ENCODE assay signal across 25 cellular contexts in the genomic region with DNA sequence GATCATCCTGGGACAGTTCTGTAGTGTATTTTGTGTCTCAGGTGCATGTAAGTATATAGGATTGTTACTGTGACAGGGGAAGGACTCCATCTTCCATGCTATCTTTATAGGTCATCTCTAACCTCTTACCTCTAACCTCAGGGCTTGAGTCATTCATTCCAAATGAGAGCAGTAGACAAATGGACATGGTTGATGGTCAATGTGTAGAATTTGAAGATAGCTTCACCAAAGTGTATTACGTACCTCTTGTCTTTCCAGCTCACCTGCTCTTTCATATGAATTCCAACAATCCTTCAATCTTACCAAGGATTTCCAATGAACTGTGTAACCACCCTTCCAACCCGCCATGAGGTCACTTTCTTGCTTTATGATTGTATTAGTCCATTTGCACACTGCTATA.
"Had no signal": no experiment of that assay in that cellular context is flagged by ENCODE, and none has a peak within 500 bp of the region (broad histone marks: within the 10 kb centered on the region; RNA-seq: fewer than 3 reads in every experiment).

No MANE protein-coding gene starts in this region.

- H3K27me3 Mint-ChIP-seq: dendritic cell treated with granulocyte-macrophage colony-stimulating factor and Interleukin-4, amounts not matched to agents 40 ng/mL and 50 ng/mL, for 4 days had no signal

- H3K36me3 ChIP-seq: colonic mucosa, esophagus muscularis mucosa, esophagus squamous epithelium, gastrocnemius medialis, gastroesophageal sphincter, heart left ventricle, heart right ventricle had no signal

- H3K4me3 ChIP-seq: colonic mucosa, coronary artery, dorsolateral prefrontal cortex, esophagus muscularis mucosa, esophagus squamous epithelium, gastrocnemius medialis, gastroesophageal sphincter, heart left ventricle, heart right ventricle had no signal

- DNase-seq: colonic mucosa; cortex of kidney; dermis blood vessel endothelial cell; dorsolateral prefrontal cortex; effector CD4-positive, alpha-beta T cell; effector CD8-positive, alpha-beta T cell; effector memory CD4-positive, alpha-beta T cell; effector memory CD8-positive, alpha-beta T cell; endodermal cell; erythroblast; esophagus squamous epithelium; foreskin fibroblast; foreskin keratinocyte; foreskin melanocyte; gastrocnemius medialis; glutamatergic neuron; head of caudate nucleus; heart left ventricle; heart right ventricle had no signal

- H3K27ac ChIP-seq: colonic mucosa, coronary artery, dorsolateral prefrontal cortex, epithelial cell of prostate, esophagus muscularis mucosa, esophagus squamous epithelium, foreskin keratinocyte, gastrocnemius medialis, gastroesophageal sphincter, heart left ventricle, heart right ventricle had no signal

- H3K4me1 ChIP-seq: colonic mucosa, esophagus muscularis mucosa, esophagus squamous epithelium, gastrocnemius medialis, gastroesophageal sphincter, heart right ventricle had no signal

- H3K27ac Mint-ChIP-seq: dendritic cell treated with granulocyte-macrophage colony-stimulating factor and Interleukin-4, amounts not matched to agents 40 ng/mL and 50 ng/mL, for 4 days; effector memory CD8-positive, alpha-beta T cell; endodermal cell had no signal

- H3K9me3 Mint-ChIP-seq: dendritic cell treated with granulocyte-macrophage colony-stimulating factor and Interleukin-4, amounts not matched to agents 40 ng/mL and 50 ng/mL, for 4 days; effector memory CD8-positive, alpha-beta T cell; endodermal cell had no signal

- H3K9me3 ChIP-seq: colonic mucosa, esophagus muscularis mucosa, esophagus squamous epithelium, gastrocnemius medialis, gastroesophageal sphincter, heart left ventricle, heart right ventricle had no signal

- ATAC-seq: effector memory CD8-positive, alpha-beta T cell; esophagus mucosa; foreskin keratinocyte; gastrocnemius medialis; gastroesophageal sphincter; heart left ventricle; heart right ventricle had no signal

- H3K4me3 Mint-ChIP-seq: dendritic cell treated with granulocyte-macrophage colony-stimulating factor and Interleukin-4, amounts not matched to agents 40 ng/mL and 50 ng/mL, for 4 days; effector memory CD8-positive, alpha-beta T cell; endodermal cell had no signal

- H3K27me3 ChIP-seq: colonic mucosa, esophagus muscularis mucosa, esophagus squamous epithelium, foreskin keratinocyte, gastrocnemius medialis, heart left ventricle had no signal
